In the genomic region with DNA sequence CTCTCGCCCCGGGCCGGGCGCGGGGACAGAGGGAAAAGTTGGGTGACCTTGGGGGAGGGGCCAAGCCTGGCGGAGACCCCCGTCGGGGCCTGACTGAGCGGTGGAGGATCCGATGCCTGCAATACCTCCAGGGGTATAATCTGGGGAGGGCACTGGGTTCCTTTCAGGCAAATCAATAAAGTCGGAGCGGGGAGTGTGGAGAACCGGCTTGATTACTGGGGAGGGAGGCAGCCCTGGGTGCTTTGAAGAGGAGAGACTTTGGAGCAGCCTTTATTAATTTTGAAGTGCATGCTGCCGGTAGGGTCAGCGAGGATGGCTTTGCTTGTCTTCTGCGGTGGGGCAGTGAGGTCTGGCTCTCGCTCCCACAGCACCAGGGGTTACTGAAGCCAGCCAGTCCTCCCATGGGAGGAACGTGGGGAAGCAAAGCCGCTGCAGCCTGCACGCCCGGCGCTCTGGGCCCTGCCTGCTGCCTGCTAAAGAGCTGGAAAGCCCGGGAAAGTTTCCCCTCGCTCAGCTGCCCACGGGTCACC, we compare ENCODE assay signal across 9 cellular contexts. TPM values are rescaled to one million over a fixed set of nuclear protein-coding genes. Genes with fewer than 3 reads are reported as not detected.
DNase-seq lines count a peak whose midpoint lies in the region; ATAC-seq and TF ChIP-seq lines count a peak whose summit lies in the region.
"Had no signal": no experiment of that assay in that cellular context is flagged by ENCODE, and none has a peak within 500 bp of the region (broad histone marks: within the 10 kb centered on the region; RNA-seq: fewer than 3 reads in every experiment).

No MANE protein-coding gene starts in this region.

- peaks cover 73% of the 10 kb centered on the region for H3K27me3 Mint-ChIP-seq in activated CD4-positive, alpha-beta T cell treated with anti-CD3 and anti-CD28 coated beads, Interleukin-2, amount 10 ng/mL, durations not matched to agents 7 days and 5 days

- H3K9me3 ChIP-seq in suprapubic skin, result no peaks in the 10 kb centered on the region

- CTCF ChIA-PET in activated CD4-positive, alpha-beta T cell treated with anti-CD3 and anti-CD28 coated beads, Interleukin-2, amount 10 ng/mL, durations not matched to agents 7 days and 5 days (lab: Charles Lee), result no interaction called here

- H3K27me3 ChIP-seq in suprapubic skin, result peaks cover 8% of the 10 kb centered on the region

- TF ChIP-seq EP300 in suprapubic skin (IDR thresholded peaks at IDR 0.05), result no peak

- H3K4me1 ChIP-seq in suprapubic skin, result peaks cover 19% of the 10 kb centered on the region

- H3K9me3 Mint-ChIP-seq in activated CD4-positive, alpha-beta T cell treated with anti-CD3 and anti-CD28 coated beads, Interleukin-2, amount 10 ng/mL, durations not matched to agents 7 days and 5 days, result no peaks in the 10 kb centered on the region

- no peak overlapping the region for H3K27ac ChIP-seq in suprapubic skin

- H3K4me3 ChIP-seq in suprapubic skin, result peak overlapping the region; percentile 64

- no peak overlapping the region for H3K4me3 Mint-ChIP-seq in activated CD4-positive, alpha-beta T cell treated with anti-CD3 and anti-CD28 coated beads, Interleukin-2, amount 10 ng/mL, durations not matched to agents 7 days and 5 days

- DNase-seq in NCI-H187 (lab: John Stamatoyannopoulos, UW) (peak; percentile 18 to 56), NCI-H187 treated with DMSO at 0.1 percent for 48 hours (lab: John Stamatoyannopoulos, UW) (no peak), amniotic epithelial cell (ENCODE audit: low read depth) (peak; percentile 28), iPS-NIHi7 (ENCODE audit: extremely low spot score) (peak; percentile 64), suprapubic skin (ENCODE audit: low spot score in 2 of 2) (no peak)
- no peak for DNase-seq in activated CD4-positive, alpha-beta T cell treated with anti-CD3 and anti-CD28 coated beads, Interleukin-2, amount 10 ng/mL, durations not matched to agents 7 days and 5 days

- H3K27ac Mint-ChIP-seq in activated CD4-positive, alpha-beta T cell treated with anti-CD3 and anti-CD28 coated beads, Interleukin-2, amount 10 ng/mL, durations not matched to agents 7 days and 5 days, result no peak overlapping the region

- 1% methylated on average over 16 of the region's 25 CpGs for WGBS in suprapubic skin

- no peak for TF ChIP-seq CTCF in suprapubic skin (IDR thresholded peaks at IDR 0.05)

- POLR2A ChIA-PET in activated CD4-positive, alpha-beta T cell treated with anti-CD3 and anti-CD28 coated beads, Interleukin-2, amount 10 ng/mL, durations not matched to agents 7 days and 5 days (lab: Charles Lee), result no interaction called here

- no peak for TF ChIP-seq POLR2A in suprapubic skin (IDR thresholded peaks at IDR 0.05)

- H3K36me3 ChIP-seq in suprapubic skin, result no peaks in the 10 kb centered on the region

- no peaks in the 10 kb centered on the region for H3K36me3 Mint-ChIP-seq in activated CD4-positive, alpha-beta T cell treated with anti-CD3 and anti-CD28 coated beads, Interleukin-2, amount 10 ng/mL, durations not matched to agents 7 days and 5 days (ENCODE audit: low read depth)

- no peak for ATAC-seq in HG02852 (IDR thresholded peaks at IDR 0.05; ENCODE audit: unreplicated experiment)
- no peak for ATAC-seq in GM18511 (IDR thresholded peaks at IDR 0.05; ENCODE audit: unreplicated experiment)

- H3K4me1 Mint-ChIP-seq in activated CD4-positive, alpha-beta T cell treated with anti-CD3 and anti-CD28 coated beads, Interleukin-2, amount 10 ng/mL, durations not matched to agents 7 days and 5 days, result no peaks in the 10 kb centered on the region

RNA-seq across cellular contexts. Expression of a gene that starts 0.4 kb away (rescaled TPM):
- total RNA-seq in suprapubic skin, result under 1 TPM; 0.26 to 0.72 (median 0.50) TPM
- total RNA-seq in activated CD4-positive, alpha-beta T cell treated with anti-CD3 and anti-CD28 coated beads, Interleukin-2, amount 10 ng/mL, durations not matched to agents 7 days and 5 days, result not detected
- total RNA-seq: T-helper 2 cell treated with Interferon-gamma antibody and Interleukin-4, amounts not matched to agents 100 ng/mL and 5 ng/mL, for 36 hours had no signal

Comparison
In these comparisons a context has a peak if more than half of its experiments do, and no peak if none do; other contexts are left out.
1. DNase-seq: peak in NCI-H187 (2 of 2), amniotic epithelial cell (single experiment) and iPS-NIHi7 (single experiment); none in NCI-H187 treated with DMSO at 0.1 percent for 48 hours (single experiment), suprapubic skin (0 of 2) and activated CD4-positive, alpha-beta T cell treated with anti-CD3 and anti-CD28 coated beads, Interleukin-2, amount 10 ng/mL, durations not matched to agents 7 days and 5 days (single experiment).